ENCODE assay signal across 30 cellular contexts in genomic region chr11:123439616-123440015, GRCh38. TPM values are rescaled to one million over a fixed set of nuclear protein-coding genes. Genes with fewer than 3 reads are reported as not detected.
DNase-seq lines count a peak whose midpoint lies in the region; ATAC-seq, FAIRE-seq and TF ChIP-seq lines count a peak whose summit lies in the region.
"Had no signal": no experiment of that assay in that cellular context is flagged by ENCODE, and none has a peak within 500 bp of the region (broad histone marks: within the 10 kb centered on the region; RNA-seq: fewer than 3 reads in every experiment).

No MANE protein-coding gene starts in this region.

- peaks cover 3% of the 10 kb centered on the region for H3K27me3 ChIP-seq in layer of hippocampus (ENCODE audit: control insufficient read depth, insufficient read depth, low read length)
- H3K27me3 ChIP-seq: spleen, vagina had no signal

- H3K27ac ChIP-seq in layer of hippocampus (ENCODE audit: low read depth, low read length), result peak overlapping the region; percentile 16
- H3K27ac ChIP-seq: A549, epithelial cell of prostate, spleen, vagina, VCaP had no signal

- no peak for TF ChIP-seq POLR2A in GM12892 (IDR thresholded peaks at IDR 0.05; ENCODE audit: low read depth, low read length)

- peak; percentile 40 for ATAC-seq in activated CD8-positive, alpha-beta memory T cell treated with anti-CD3 and anti-CD28 coated beads, Interleukin-2, amount 10 ng/mL, durations not matched to agents 7 days and 5 days
- no peak for ATAC-seq in HG03045 (IDR thresholded peaks at IDR 0.05; ENCODE audit: unreplicated experiment)
- ATAC-seq: A549; stimulated activated memory B cell treated with anti-CD40 and anti-IgM and Interleukin-4, amounts not matched to agents 10 μg/mL and 1 μg/mL and 100 μg/mL, for 72 hours had no signal

- peak overlapping the region; percentile 83 for H3K27ac Mint-ChIP-seq in activated CD8-positive, alpha-beta memory T cell treated with anti-CD3 and anti-CD28 coated beads, Interleukin-2, amount 10 ng/mL, durations not matched to agents 7 days and 5 days
- H3K27ac Mint-ChIP-seq in T-helper 2 cell treated with Interferon-gamma antibody and Interleukin-4, amounts not matched to agents 5 μg/mL and 100 μg/mL, for 36 hours, result peak overlapping the region; percentile 69
- H3K27ac Mint-ChIP-seq: B cell; stimulated activated memory B cell treated with anti-CD40 and anti-IgM and Interleukin-4, amounts not matched to agents 10 μg/mL and 1 μg/mL and 100 μg/mL, for 72 hours had no signal

- peak; percentile 17 for FAIRE-seq in GM12892 (lab: Jason Lieb, UNC)
- FAIRE-seq: A549, HTR-8/SVneo had no signal

- H3K4me1 Mint-ChIP-seq in activated CD8-positive, alpha-beta memory T cell treated with anti-CD3 and anti-CD28 coated beads, Interleukin-2, amount 10 ng/mL, durations not matched to agents 7 days and 5 days, result peaks cover 92% of the 10 kb centered on the region
- peaks cover 64% of the 10 kb centered on the region for H3K4me1 Mint-ChIP-seq in T-helper 2 cell treated with Interferon-gamma antibody and Interleukin-4, amounts not matched to agents 5 μg/mL and 100 μg/mL, for 36 hours (ENCODE audit: low read depth)
- H3K4me1 Mint-ChIP-seq: B cell; stimulated activated memory B cell treated with anti-CD40 and anti-IgM and Interleukin-4, amounts not matched to agents 10 μg/mL and 1 μg/mL and 100 μg/mL, for 72 hours had no signal

- peak overlapping the region; percentile 43 for H3K4me3 Mint-ChIP-seq in activated CD8-positive, alpha-beta memory T cell treated with anti-CD3 and anti-CD28 coated beads, Interleukin-2, amount 10 ng/mL, durations not matched to agents 7 days and 5 days
- peak overlapping the region; percentile 52 for H3K4me3 Mint-ChIP-seq in T-helper 2 cell treated with Interferon-gamma antibody and Interleukin-4, amounts not matched to agents 5 μg/mL and 100 μg/mL, for 36 hours
- H3K4me3 Mint-ChIP-seq: B cell; stimulated activated memory B cell treated with anti-CD40 and anti-IgM and Interleukin-4, amounts not matched to agents 10 μg/mL and 1 μg/mL and 100 μg/mL, for 72 hours had no signal

- peaks cover 61% of the 10 kb centered on the region for H3K36me3 Mint-ChIP-seq in activated CD8-positive, alpha-beta memory T cell treated with anti-CD3 and anti-CD28 coated beads, Interleukin-2, amount 10 ng/mL, durations not matched to agents 7 days and 5 days
- H3K36me3 Mint-ChIP-seq in T-helper 2 cell treated with Interferon-gamma antibody and Interleukin-4, amounts not matched to agents 5 μg/mL and 100 μg/mL, for 36 hours (ENCODE audit: low read depth), result peaks cover 58% of the 10 kb centered on the region
- H3K36me3 Mint-ChIP-seq: stimulated activated memory B cell treated with anti-CD40 and anti-IgM and Interleukin-4, amounts not matched to agents 10 μg/mL and 1 μg/mL and 100 μg/mL, for 72 hours had no signal

- CTCF ChIA-PET in activated CD8-positive, alpha-beta memory T cell treated with anti-CD3 and anti-CD28 coated beads, Interleukin-2, amount 10 ng/mL, durations not matched to agents 7 days and 5 days (lab: Charles Lee), result interaction anchor here (0.8 to 5.8 kb wide), 8 partner anchors 11 to 138 kb away, joined by 3 to 39 read pairs (median 6); no protein-coding TSS in a partner anchor

- peak; percentile 79 for DNase-seq in activated CD8-positive, alpha-beta memory T cell treated with anti-CD3 and anti-CD28 coated beads, Interleukin-2, amount 10 ng/mL, durations not matched to agents 7 days and 5 days
- DNase-seq in activated CD8-positive, alpha-beta memory T cell treated with anti-CD3 and anti-CD28 coated beads for 24 hours, result no peak
- no peak for DNase-seq in GM12892 (ENCODE audit: insufficient read length)
- peak; percentile 52 for DNase-seq in T-helper 2 cell treated with Interferon-gamma antibody and Interleukin-4, amounts not matched to agents 5 μg/mL and 100 μg/mL, for 36 hours (ENCODE audit: low spot score)
- no peak for DNase-seq in inferior parietal cortex (ENCODE audit: extremely low spot score)
- DNase-seq in NCI-H446 (lab: John Stamatoyannopoulos, UW), result no peak
- DNase-seq: COR-L47; DND-41; effector CD4-positive, alpha-beta T cell; glutamatergic neuron; GOT3; KG1; kidney glomerular epithelial cell; mammary epithelial cell; NCI-H1694 treated with DMSO at 0.1 percent for 48 hours; NCI-H2171; NCI-H524 treated with DMSO at 0.1 percent for 48 hours; nucleus accumbens; spleen; stimulated activated CD4-positive, alpha-beta T cell treated with anti-CD3 and anti-CD28 coated beads, Interleukin-2, amount 100 ng/mL, for 48 hours had no signal

- H3K27me3 Mint-ChIP-seq in activated CD8-positive, alpha-beta memory T cell treated with anti-CD3 and anti-CD28 coated beads, Interleukin-2, amount 10 ng/mL, durations not matched to agents 7 days and 5 days, result no peaks in the 10 kb centered on the region
- no peaks in the 10 kb centered on the region for H3K27me3 Mint-ChIP-seq in T-helper 2 cell treated with Interferon-gamma antibody and Interleukin-4, amounts not matched to agents 5 μg/mL and 100 μg/mL, for 36 hours (ENCODE audit: low read depth)
- H3K27me3 Mint-ChIP-seq: B cell; brain; stimulated activated memory B cell treated with anti-CD40 and anti-IgM and Interleukin-4, amounts not matched to agents 10 μg/mL and 1 μg/mL and 100 μg/mL, for 72 hours had no signal

- H3K9me3 Mint-ChIP-seq in activated CD8-positive, alpha-beta memory T cell treated with anti-CD3 and anti-CD28 coated beads, Interleukin-2, amount 10 ng/mL, durations not matched to agents 7 days and 5 days (ENCODE audit: low read depth), result peaks cover 2% of the 10 kb centered on the region
- H3K9me3 Mint-ChIP-seq in T-helper 2 cell treated with Interferon-gamma antibody and Interleukin-4, amounts not matched to agents 5 μg/mL and 100 μg/mL, for 36 hours, result peaks cover 8% of the 10 kb centered on the region
- H3K9me3 Mint-ChIP-seq: stimulated activated memory B cell treated with anti-CD40 and anti-IgM and Interleukin-4, amounts not matched to agents 10 μg/mL and 1 μg/mL and 100 μg/mL, for 72 hours had no signal

RNA-seq across cellular contexts. Expression of gene GRAMD1B, which starts 9.5 kb away (rescaled TPM):
- total RNA-seq in activated CD8-positive, alpha-beta memory T cell treated with anti-CD3 and anti-CD28 coated beads, Interleukin-2, amount 10 ng/mL, durations not matched to agents 7 days and 5 days, result 10 to 100 TPM; 75.6 to 89.9 TPM
- 15.5 TPM for polyA plus RNA-seq in GM12892 (2012; ENCODE audit: missing spikeins)

Comparison
In these comparisons a context has a peak if more than half of its experiments do, and no peak if none do; other contexts are left out.
1. DNase-seq: peak in activated CD8-positive, alpha-beta memory T cell treated with anti-CD3 and anti-CD28 coated beads, Interleukin-2, amount 10 ng/mL, durations not matched to agents 7 days and 5 days (single experiment) and T-helper 2 cell treated with Interferon-gamma antibody and Interleukin-4, amounts not matched to agents 5 μg/mL and 100 μg/mL, for 36 hours (single experiment); none in activated CD8-positive, alpha-beta memory T cell treated with anti-CD3 and anti-CD28 coated beads for 24 hours (single experiment), GM12892 (single experiment), inferior parietal cortex (single experiment) and NCI-H446 (0 of 2).